7 cellular contexts compared by ENCODE assay signal in the genomic region with DNA sequence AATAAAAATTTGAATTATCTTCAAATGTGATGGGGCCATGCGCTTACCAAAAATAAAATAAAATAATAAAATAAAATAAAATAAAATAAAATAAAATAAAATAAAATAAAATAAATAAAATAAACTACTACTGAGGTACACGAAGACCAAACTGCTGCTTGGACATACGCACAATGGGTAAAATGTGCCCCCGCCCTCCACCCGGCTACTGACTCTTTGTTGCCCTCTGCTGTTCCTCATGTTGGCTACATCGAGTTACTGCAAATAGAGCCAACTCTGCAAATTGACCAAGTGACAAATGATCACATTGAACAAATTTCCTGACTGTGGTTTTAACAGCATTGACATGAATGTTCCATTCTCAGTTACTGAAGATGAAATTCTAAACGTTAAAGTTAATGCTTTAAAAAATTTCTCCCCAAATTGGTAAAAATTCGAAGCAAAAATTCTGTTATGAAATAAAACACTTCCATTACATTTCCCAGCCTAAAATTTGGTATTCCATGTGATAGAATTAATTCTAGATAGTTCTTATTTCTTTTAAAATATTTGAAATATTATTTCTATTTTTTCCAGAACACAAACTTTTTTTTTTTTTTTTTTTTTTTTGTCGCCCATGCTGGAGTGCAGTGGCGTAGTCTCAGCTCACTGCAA. TPM values are rescaled to one million over a fixed set of nuclear protein-coding genes. Genes with fewer than 3 reads are reported as not detected.
DNase-seq lines count a peak whose midpoint lies in the region; ATAC-seq, FAIRE-seq and TF ChIP-seq lines count a peak whose summit lies in the region.

No MANE protein-coding gene starts in this region.

- H3K4me3 ChIP-seq in Peyer's patch, result no peak overlapping the region

- ATAC-seq in GM21381 (IDR thresholded peaks at IDR 0.05; ENCODE audit: unreplicated experiment), result peak; percentile 72

- FAIRE-seq in HTR-8/SVneo (lab: Jason Lieb, UNC), result no peak

- DNase-seq in G401 (ENCODE audit: low spot score) (peak; percentile 58), HTR-8/SVneo (ENCODE audit: insufficient read length, low spot score) (peak; percentile 72), Peyer's patch (peak in 2 of 3 donors; percentile 50 to 64), astrocyte of the hippocampus (ENCODE audit: low read depth, low spot score) (peak; percentile 65), iris pigment epithelial cell (ENCODE audit: low read depth) (peak; percentile 34)
- DNase-seq in stimulated activated CD4-positive, alpha-beta T cell treated with anti-CD3 and anti-CD28 coated beads, TNF-alpha, amount 100 ng/mL, for 24 hours (ENCODE audit: low read depth in 3 of 3), result peak; percentile 1 to 16 (median 4)

- in situ Hi-C loops in G401 (cut with HindIII; ENCODE audit: low sequenced_read_pairs), result no loop called here

- TF ChIP-seq CTCF in Peyer's patch (IDR thresholded peaks at IDR 0.05), result peak in 5 of 6 experiments; percentile 25 to 54 (median 53)

- no peak for TF ChIP-seq POLR2A in Peyer's patch (IDR thresholded peaks at IDR 0.05)

- no peaks in the 10 kb centered on the region for H3K4me1 ChIP-seq in Peyer's patch

- no peaks in the 10 kb centered on the region for H3K9me3 ChIP-seq in Peyer's patch

- H3K27me3 ChIP-seq in Peyer's patch, result no peaks in the 10 kb centered on the region

- no peaks in the 10 kb centered on the region for H3K36me3 ChIP-seq in Peyer's patch

- H3K27ac ChIP-seq in Peyer's patch, result no peak overlapping the region

RNA-seq across cellular contexts. Expression of gene MAP1LC3C, which starts 18.8 kb away (rescaled TPM):
- total RNA-seq in G401 (2014; rRNA removed; shearing (Covaris generic)), result 0.17 and 0.37 TPM in 2 replicates
- 10 to 100 TPM in 1 of 4 donors, 1 to 10 TPM in 2, not detected in 1; 4.5 to 17.6 (median 8.3) TPM for total RNA-seq in Peyer's patch

Comparison
In these comparisons a context has a peak if more than half of its experiments do, and no peak if none do; other contexts are left out.
1. DNase-seq: peak in every context shown above with its lines; median percentile 72 in HTR-8/SVneo; 65 in astrocyte of the hippocampus; 58 in G401; 57 in Peyer's patch; 34 in iris pigment epithelial cell; 4 in stimulated activated CD4-positive, alpha-beta T cell treated with anti-CD3 and anti-CD28 coated beads, TNF-alpha, amount 100 ng/mL, for 24 hours.